In genomic region chr6:17292600-17293133, GRCh38 we compare ENCODE assay signal across 28 cellular contexts. TPM values are rescaled to one million over a fixed set of nuclear protein-coding genes. Genes with fewer than 3 reads are reported as not detected.
"Had no signal": no experiment of that assay in that cellular context is flagged by ENCODE, and none has a peak within 500 bp of the region (broad histone marks: within the 10 kb centered on the region; RNA-seq: fewer than 3 reads in every experiment).

No MANE protein-coding gene starts in this region.

- DNase-seq: activated CD4-positive, alpha-beta T cell treated with anti-CD3 and anti-CD28 coated beads for 48 hours; activated CD4-positive, alpha-beta T cell treated with anti-CD3 and anti-CD28 coated beads, Interleukin-2, amount 50 U/mL, for 48 hours; activated CD8-positive, alpha-beta memory T cell treated with anti-CD3 and anti-CD28 coated beads for 24 hours; activated effector memory CD4-positive, alpha-beta T cell treated with anti-CD3 and anti-CD28 coated beads, Interleukin-2, amount 50 U/mL, for 16 hours; activated naive CD4-positive, alpha-beta T cell treated with anti-CD3 and anti-CD28 coated beads for 36 hours; activated naive CD8-positive, alpha-beta T cell treated with anti-CD3 and anti-CD28 coated beads for 36 hours; adrenal gland; caudate nucleus; cortex of kidney; effector memory CD8-positive, alpha-beta T cell; foreskin melanocyte; hypothalamus; mesendoderm; posterior cingulate gyrus; spleen; stimulated activated naive CD4-positive, alpha-beta T cell treated with Interleukin-2 at 50 U/mL for 16 hours; SW 1271; T-helper 9 cell had no signal

- H3K36me3 ChIP-seq: adrenal gland, ascending aorta, spleen had no signal

- H3K9me3 Mint-ChIP-seq: activated naive CD4-positive, alpha-beta T cell treated with anti-CD3 and anti-CD28 coated beads for 36 hours; activated naive CD8-positive, alpha-beta T cell treated with anti-CD3 and anti-CD28 coated beads for 36 hours; effector memory CD8-positive, alpha-beta T cell; natural killer cell treated with Interleukin-12 subunit alpha and Interleukin-12 subunit beta and Interleukin-15 and Interleukin-18, amount 100 ng/mL, for 72 hours; T-helper 1 cell treated with Interleukin-12 subunit alpha and Interleukin-12 subunit beta and Interleukin-4 antibody, amounts not matched to agents 30 μg/mL and 1 μg/mL, for 36 hours had no signal

- H3K4me1 Mint-ChIP-seq: activated naive CD8-positive, alpha-beta T cell treated with anti-CD3 and anti-CD28 coated beads for 36 hours had no signal

- H3K27me3 Mint-ChIP-seq: brain had no signal

- H3K9me3 ChIP-seq: adrenal gland, ascending aorta, esophagus muscularis mucosa, spleen, tibial nerve had no signal

- H3K4me3 Mint-ChIP-seq: activated naive CD4-positive, alpha-beta T cell treated with anti-CD3 and anti-CD28 coated beads for 36 hours; activated naive CD8-positive, alpha-beta T cell treated with anti-CD3 and anti-CD28 coated beads for 36 hours; effector memory CD8-positive, alpha-beta T cell; natural killer cell treated with Interleukin-12 subunit alpha and Interleukin-12 subunit beta and Interleukin-15 and Interleukin-18, amount 100 ng/mL, for 72 hours; T-helper 1 cell treated with Interleukin-12 subunit alpha and Interleukin-12 subunit beta and Interleukin-4 antibody, amounts not matched to agents 30 μg/mL and 1 μg/mL, for 36 hours had no signal

- FAIRE-seq: TTC549 had no signal

- H3K27me3 ChIP-seq: ascending aorta, esophagus muscularis mucosa, tibial nerve had no signal

- H3K36me3 Mint-ChIP-seq: activated naive CD8-positive, alpha-beta T cell treated with anti-CD3 and anti-CD28 coated beads for 36 hours; natural killer cell treated with Interleukin-12 subunit alpha and Interleukin-12 subunit beta and Interleukin-15 and Interleukin-18, amount 100 ng/mL, for 72 hours had no signal

- H3K4me1 ChIP-seq: adrenal gland, spleen had no signal

- H3K4me3 ChIP-seq: adrenal gland, ascending aorta, esophagus muscularis mucosa, lung, spleen, tibial nerve had no signal

- H3K27ac ChIP-seq: adrenal gland, ascending aorta, spleen, tibial nerve, VCaP had no signal

- H3K27ac Mint-ChIP-seq: activated naive CD4-positive, alpha-beta T cell treated with anti-CD3 and anti-CD28 coated beads for 36 hours; activated naive CD8-positive, alpha-beta T cell treated with anti-CD3 and anti-CD28 coated beads for 36 hours; effector memory CD8-positive, alpha-beta T cell; natural killer cell treated with Interleukin-12 subunit alpha and Interleukin-12 subunit beta and Interleukin-15 and Interleukin-18, amount 100 ng/mL, for 72 hours; T-helper 1 cell treated with Interleukin-12 subunit alpha and Interleukin-12 subunit beta and Interleukin-4 antibody, amounts not matched to agents 30 μg/mL and 1 μg/mL, for 36 hours had no signal

- ATAC-seq: effector memory CD8-positive, alpha-beta T cell; left lobe of liver; natural killer cell treated with Interleukin-12 subunit alpha and Interleukin-12 subunit beta and Interleukin-15 and Interleukin-18, amount 100 ng/mL, for 72 hours had no signal

RNA-seq across cellular contexts. Expression of gene RBM24, which starts 11.5 kb away (rescaled TPM):
- total RNA-seq: activated naive CD4-positive, alpha-beta T cell treated with anti-CD3 and anti-CD28 coated beads for 36 hours; activated naive CD8-positive, alpha-beta T cell treated with anti-CD3 and anti-CD28 coated beads for 36 hours; natural killer cell treated with Interleukin-12 subunit alpha and Interleukin-12 subunit beta and Interleukin-15 and Interleukin-18, amount 100 ng/mL, for 72 hours had no signal
